In the genomic region with DNA sequence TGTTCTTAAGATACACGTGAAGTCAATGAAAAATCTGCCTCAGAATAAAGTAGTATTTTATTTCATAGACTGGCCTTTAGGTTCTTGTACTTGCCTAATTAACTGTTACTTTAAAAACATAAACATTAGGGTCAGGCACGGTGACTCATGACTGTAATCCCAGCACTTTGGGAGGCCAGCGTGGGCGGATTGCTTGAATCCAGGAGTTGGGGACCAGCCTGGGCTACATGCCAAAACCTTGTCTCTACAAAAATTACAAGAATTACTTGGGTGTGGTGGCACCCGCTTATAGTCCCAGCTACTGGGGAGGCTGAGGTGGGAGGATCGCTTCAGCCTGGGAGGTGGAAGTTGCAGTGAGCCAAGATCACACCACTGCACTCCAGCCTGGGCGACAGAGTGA, we compare ENCODE assay signal across 10 cellular contexts. TPM values are rescaled to one million over a fixed set of nuclear protein-coding genes. Genes with fewer than 3 reads are reported as not detected.
DNase-seq lines count a peak whose midpoint lies in the region; ATAC-seq, FAIRE-seq and TF ChIP-seq lines count a peak whose summit lies in the region.
"Had no signal": no experiment of that assay in that cellular context is flagged by ENCODE, and none has a peak within 500 bp of the region (broad histone marks: within the 10 kb centered on the region; RNA-seq: fewer than 3 reads in every experiment).

No MANE protein-coding gene starts in this region.

- H3K27ac Mint-ChIP-seq in T-helper 17 cell: peak overlapping the region; percentile 82
- peak overlapping the region in 1 of 2 donors; percentile 63 for H3K27ac Mint-ChIP-seq in activated naive CD4-positive, alpha-beta T cell treated with anti-CD3 and anti-CD28 coated beads, Interleukin-2, amount 50 U/mL, for 72 hours

- 23 to 45% (median 41%) methylated on average over 7 of the region's 7 CpGs for WGBS in small intestine, 3 donors

- H2AFZ ChIP-seq in HCT116 (ENCODE audit: low read depth, low read length, poor library complexity, severe bottlenecking): no peak overlapping the region

- no peaks in the 10 kb centered on the region for H3K27me3 ChIP-seq in HCT116 (ENCODE audit: insufficient read depth, low read length)
- no peaks in the 10 kb centered on the region for H3K27me3 ChIP-seq in small intestine (ENCODE audit: control insufficient read depth in 2 of 2, insufficient read depth in 2 of 2, low read length in 2 of 2)

- POLR2A ChIA-PET in HCT116 (lab: Charles Lee): interaction anchor here (1.0 to 2.0 kb wide), 2 partner anchors 393 to 397 kb away, joined by 4 to 5 read pairs; partner anchors contain the start of gene ATG16L1

- peak; percentile 78 for DNase-seq in HCT116 (ENCODE audit: low read depth, low spot score)
- no peak for DNase-seq in T-helper 17 cell
- DNase-seq in fibroblast of the aortic adventitia (ENCODE audit: low read depth): peak; percentile 70
- peak; percentile 50 for DNase-seq in small intestine
- DNase-seq in activated naive CD4-positive, alpha-beta T cell treated with anti-CD3 and anti-CD28 coated beads, Interleukin-2, amount 50 U/mL, for 72 hours (ENCODE audit: low spot score in 2 of 2): no peak
- DNase-seq in NCI-H446 treated with DMSO at 0.1 percent for 48 hours (lab: John Stamatoyannopoulos, UW): no peak
- DNase-seq: activated naive CD4-positive, alpha-beta T cell treated with Interleukin-2 at 50 U/mL for 16 hours; foreskin melanocyte; naive B cell had no signal

- H4K20me1 ChIP-seq in HCT116 (ENCODE audit: insufficient read depth): no peaks in the 10 kb centered on the region

- RAD21 ChIA-PET in HCT116 (lab: Charles Lee; ENCODE audit: low non-redundant PET in 1 of 2, low total read pairs in 2 of 2, uncharacterized antibody in 2 of 2, unreplicated experiment in 2 of 2): interaction anchor here (1.7 to 1.8 kb wide), 2 partner anchors 127 to 174 kb away, joined by 6 to 7 read pairs; no protein-coding TSS in a partner anchor

- H3K4me2 ChIP-seq in HCT116 (ENCODE audit: low read length): peak overlapping the region; percentile 75

- FAIRE-seq in small intestine (lab: Jason Lieb, UNC): no peak

- H3K9ac ChIP-seq in HCT116 (ENCODE audit: low read length): peak overlapping the region; percentile 31; the same call in 1 of the 2 replicates

- peak; percentile 28; the same call in 1 of the 2 replicates for TF ChIP-seq RAD21 in HCT116 (IDR thresholded peaks at IDR 0.05; ENCODE audit: low read depth)

- no peak overlapping the region for H3K4me3 Mint-ChIP-seq in T-helper 17 cell
- H3K4me3 Mint-ChIP-seq: naive B cell had no signal

- TF ChIP-seq CTCF in HCT116 (IDR thresholded peaks at IDR 0.05 in 2 of 3, conservative IDR thresholded peaks at IDR 0.05 in 1 of 3; ENCODE audit: borderline replicate concordance in 1 of 3, insufficient read depth in 1 of 3, low read depth in 2 of 3, low read length in 2 of 3) (no peak), fibroblast of the aortic adventitia (IDR thresholded peaks at IDR 0.05; ENCODE audit: insufficient read depth, low read length) (no peak)

- no peaks in the 10 kb centered on the region for H3K9me2 ChIP-seq in HCT116 (ENCODE audit: insufficient read depth)

- H3K4me3 ChIP-seq in HCT116 (replicated peaks in 1 of 2; ENCODE audit: low read depth in 1 of 2, low read length in 2 of 2) (peak overlapping the region in 1 of 2 experiments; percentile 41; a peak in 2 of 4 replicates), fibroblast of the aortic adventitia (ENCODE audit: low read depth, low read length) (no peak overlapping the region), small intestine (ENCODE audit: low read depth in 1 of 2, low read length in 2 of 2) (no peak overlapping the region)

- H3K36me3 Mint-ChIP-seq in T-helper 17 cell (ENCODE audit: low read depth): peaks cover 8% of the 10 kb centered on the region
- peaks cover 5 to 9% of the 10 kb centered on the region in 2 donors for H3K36me3 Mint-ChIP-seq in activated naive CD4-positive, alpha-beta T cell treated with anti-CD3 and anti-CD28 coated beads, Interleukin-2, amount 50 U/mL, for 72 hours

- H3K79me2 ChIP-seq in HCT116 (ENCODE audit: insufficient read depth, low read length): no peaks in the 10 kb centered on the region

- intact Hi-C loops in HCT116 (cut with micrococcal nuclease): loop anchor here (5.0 kb wide), 1 partner anchor 128 kb away; no protein-coding TSS in a partner anchor

- H3K27ac ChIP-seq in HCT116 (ENCODE audit: low read depth, low read length): peak overlapping the region; percentile 72; the same call in 1 of the 2 replicates
- H3K27ac ChIP-seq in small intestine (ENCODE audit: low read depth in 1 of 2, low read length in 1 of 2): no peak overlapping the region

- ATAC-seq in HCT116: peak; percentile 58
- no peak for ATAC-seq in T-helper 17 cell
- ATAC-seq in activated naive CD4-positive, alpha-beta T cell treated with anti-CD3 and anti-CD28 coated beads, Interleukin-2, amount 50 U/mL, for 72 hours: no peak
- no peak for ATAC-seq in HG02938 (IDR thresholded peaks at IDR 0.05; ENCODE audit: unreplicated experiment)

- no peak for TF ChIP-seq POLR2A in HCT116 (IDR thresholded peaks at IDR 0.05; ENCODE audit: borderline replicate concordance, extremely low read depth, insufficient read depth, insufficient read length)

- peaks cover 11 to 16% of the 10 kb centered on the region in 2 experiments; a peak in 3 of 4 replicates for H3K36me3 ChIP-seq in HCT116 (ENCODE audit: control insufficient read depth in 1 of 2, insufficient read depth in 2 of 2, low read length in 2 of 2)
- H3K36me3 ChIP-seq in small intestine (ENCODE audit: control insufficient read depth in 2 of 2, insufficient read depth in 2 of 2, low read length in 2 of 2): peaks cover 21 to 31% of the 10 kb centered on the region in 2 donors

- H3K4me1 ChIP-seq in HCT116 (ENCODE audit: control insufficient read depth in 1 of 2, insufficient read depth in 2 of 2, low read length in 2 of 2) (peaks cover 54 to 64% of the 10 kb centered on the region in 2 experiments), small intestine (ENCODE audit: control insufficient read depth in 2 of 2, insufficient read depth in 1 of 2, low read depth in 1 of 2, low read length in 1 of 2) (peaks cover 2 to 4% of the 10 kb centered on the region in 2 donors)

- BruUV-seq in HCT116 (replicated peaks; lab: Mats Ljungman, UMichigan): no TSS peak

- H3K9me3 ChIP-seq in HCT116 (ENCODE audit: control insufficient read depth in 1 of 2, insufficient read depth in 1 of 2, low read depth in 1 of 2, low read length in 2 of 2) (no peaks in the 10 kb centered on the region), T-helper 17 cell (ENCODE audit: control insufficient read depth, low read length, poor library complexity, severe bottlenecking) (no peaks in the 10 kb centered on the region), small intestine (ENCODE audit: control insufficient read depth, low read depth) (no peaks in the 10 kb centered on the region)

- H3K27me3 Mint-ChIP-seq in T-helper 17 cell: no peaks in the 10 kb centered on the region
- H3K27me3 Mint-ChIP-seq: naive B cell had no signal

- CTCF ChIA-PET in HCT116 (lab: Charles Lee): interaction anchor here (0.6 to 2.9 kb wide), 9 partner anchors 12 to 391 kb away, joined by 3 to 32 read pairs (median 4); partner anchors contain the start of gene SNORC

- no peaks in the 10 kb centered on the region for H3K9me3 Mint-ChIP-seq in activated naive CD4-positive, alpha-beta T cell treated with anti-CD3 and anti-CD28 coated beads, Interleukin-2, amount 50 U/mL, for 72 hours
- H3K9me3 Mint-ChIP-seq: naive B cell had no signal

- H3K4me1 Mint-ChIP-seq in T-helper 17 cell: peaks cover 5% of the 10 kb centered on the region

TF ChIP-seq in HCT116, 20 proteins besides CTCF, POLR2A, EP300 and RAD21 (continues in another document):
- TF ChIP-seq CEBPB (IDR thresholded peaks at IDR 0.05; ENCODE audit: low read depth): peak; percentile 64; the same call in 1 of the 2 replicates
- TF ChIP-seq REST (IDR thresholded peaks at IDR 0.05; ENCODE audit: low read depth): no peak
- TF ChIP-seq ZNF274 (IDR thresholded peaks at IDR 0.05; ENCODE audit: low read depth, low read length): no peak
- peak; percentile 48 for TF ChIP-seq POLR2AphosphoS5 (IDR thresholded peaks at IDR 0.05; ENCODE audit: low read depth, low read length)
- TF ChIP-seq FOSL1 (IDR thresholded peaks at IDR 0.05; ENCODE audit: low read depth): peak; percentile 83
- peak; percentile 30 for TF ChIP-seq TCF7L2 (IDR thresholded peaks at IDR 0.05; ENCODE audit: borderline replicate concordance, extremely low read depth, insufficient read depth, insufficient read length)
- TF ChIP-seq JUND (IDR thresholded peaks at IDR 0.05): peak; percentile 84
- no peak for TF ChIP-seq ZFX (IDR thresholded peaks at IDR 0.05)

RNA-seq across cellular contexts. Expression of gene SNORC, which starts 16.0 kb away (rescaled TPM):
- total RNA-seq in HCT116 (2021; ENCODE audit: unreplicated experiment) (14.0 TPM), T-helper 17 cell (1 to 10 TPM; 1.0 TPM), fibroblast of the aortic adventitia (ENCODE audit: low replicate concordance) (0.33 and 0.72 TPM in 2 replicates)
- 8.4 and 8.9 TPM in 2 replicates for polyA plus RNA-seq in HCT116 (2012)
- polyA plus RNA-seq in small intestine: 10 to 100 TPM in 2 of 3 donors, 1 to 10 TPM in 1; 6.3 to 16.5 (median 11.6) TPM
- total RNA-seq in activated naive CD4-positive, alpha-beta T cell treated with anti-CD3 and anti-CD28 coated beads, Interleukin-2, amount 50 U/mL, for 72 hours: 1 to 10 TPM; 1.3 to 3.6 TPM

Comparison
In these comparisons a context has a peak if more than half of its experiments do, and no peak if none do; other contexts are left out.
1. DNase-seq: peak in HCT116 (single experiment), fibroblast of the aortic adventitia (single experiment) and small intestine (single experiment); none in T-helper 17 cell (0 of 3), activated naive CD4-positive, alpha-beta T cell treated with anti-CD3 and anti-CD28 coated beads, Interleukin-2, amount 50 U/mL, for 72 hours (0 of 2) and NCI-H446 treated with DMSO at 0.1 percent for 48 hours (single experiment).